In genomic region chr14:37890095-37890494, GRCh38 we compare ENCODE assay signal across 22 cellular contexts.
A peak's percentile ranks its signal among the peaks of the same experiment; 100 is the strongest.
DNase-seq lines count a peak whose midpoint lies in the region; ATAC-seq and TF ChIP-seq lines count a peak whose summit lies in the region.
"Had no signal": no experiment of that assay in that cellular context is flagged by ENCODE, and none has a peak within 500 bp of the region (broad histone marks: within the 10 kb centered on the region; RNA-seq: fewer than 3 reads in every experiment).

No MANE protein-coding gene starts in this region.

- H3K4me1 ChIP-seq in BE2C (peaks cover 6% of the 10 kb centered on the region), HCT116 (ENCODE audit: control insufficient read depth in 1 of 2, insufficient read depth in 2 of 2, low read length in 2 of 2) (no peaks in the 10 kb centered on the region), osteoblast (ENCODE audit: insufficient read depth, low read length) (no peaks in the 10 kb centered on the region), vagina (no peaks in the 10 kb centered on the region)
- H3K4me1 ChIP-seq: SJSA1 had no signal

- H3K4me2 ChIP-seq in HCT116 (ENCODE audit: low read length) (no peak overlapping the region), osteoblast (ENCODE audit: insufficient read depth, low read length) (no peak overlapping the region)
- H3K4me2 ChIP-seq: GM23338 had no signal

- H3K27ac Mint-ChIP-seq in chondrocyte (ENCODE audit: unreplicated experiment), result no peak overlapping the region
- H3K27ac Mint-ChIP-seq: CD8-positive, alpha-beta T cell; GM23338 had no signal

- H3K4me3 ChIP-seq in BE2C (ENCODE audit: low read depth, low read length) (no peak overlapping the region), HCT116 (replicated peaks in 1 of 2; ENCODE audit: low read depth in 1 of 2, low read length in 2 of 2) (no peak overlapping the region), osteoblast (ENCODE audit: insufficient read depth, low read length) (no peak overlapping the region), vagina (no peak overlapping the region)
- H3K4me3 ChIP-seq: GM12878, GM23338, SJSA1 had no signal

- H3K27ac ChIP-seq in HCT116 (ENCODE audit: low read depth, low read length), result no peak overlapping the region
- H3K27ac ChIP-seq in osteoblast (ENCODE audit: low read depth, low read length), result no peak overlapping the region
- no peak overlapping the region for H3K27ac ChIP-seq in vagina
- H3K27ac ChIP-seq: neutrophil, SJSA1 had no signal

- CTCF ChIA-PET in HCT116 (lab: Charles Lee), result no interaction called here

- TF ChIP-seq RAD21 in HCT116 (IDR thresholded peaks at IDR 0.05; ENCODE audit: low read depth), result no peak

- H3K36me3 ChIP-seq in BE2C (no peaks in the 10 kb centered on the region), HCT116 (ENCODE audit: control insufficient read depth in 1 of 2, insufficient read depth in 2 of 2, low read length in 2 of 2) (no peaks in the 10 kb centered on the region), osteoblast (ENCODE audit: insufficient read depth, low read length) (no peaks in the 10 kb centered on the region), vagina (no peaks in the 10 kb centered on the region)
- H3K36me3 ChIP-seq: neutrophil, SJSA1 had no signal

- H4K20me1 ChIP-seq in HCT116 (ENCODE audit: insufficient read depth) (no peaks in the 10 kb centered on the region), osteoblast (ENCODE audit: insufficient read depth, low read length) (no peaks in the 10 kb centered on the region)

- DNase-seq in BE2C (no peak), HCT116 (ENCODE audit: low read depth, low spot score) (no peak), chondrocyte (ENCODE audit: low spot score) (no peak), osteoblast (ENCODE audit: insufficient read length, low spot score, missing footprints) (no peak), vagina (ENCODE audit: extremely low spot score in 2 of 2) (no peak), SKM-1 (lab: John Stamatoyannopoulos, UW; ENCODE audit: unreplicated experiment) (no peak)
- DNase-seq: activated CD4-positive, CD25-positive, alpha-beta regulatory T cell treated with anti-CD3 and anti-CD28 coated beads, Interleukin-2, amount 50 U/mL, for 72 hours; activated CD8-positive, alpha-beta memory T cell treated with anti-CD3 and anti-CD28 coated beads, Interleukin-2, amount 50 U/mL, for 48 hours; activated naive CD4-positive, alpha-beta T cell; CD8-positive, alpha-beta T cell; dermis blood vessel endothelial cell; NCI-H1694; stimulated activated CD4-positive, alpha-beta T cell treated with anti-CD3 and anti-CD28 coated beads, Interleukin-4, amount 100 ng/mL, for 1 hour; stimulated activated CD8-positive, alpha-beta memory T cell treated with anti-CD3 and anti-CD28 coated beads, Interleukin-4, amount 100 ng/mL, for 48 hours; T-helper 9 cell had no signal

- H3K36me3 Mint-ChIP-seq in chondrocyte (ENCODE audit: low read depth), result no peaks in the 10 kb centered on the region
- H3K36me3 Mint-ChIP-seq: CD8-positive, alpha-beta T cell had no signal

- ATAC-seq in HCT116, result no peak
- no peak for ATAC-seq in GM18873 (IDR thresholded peaks at IDR 0.05; ENCODE audit: low FRiP score, unreplicated experiment)
- ATAC-seq: CD8-positive, alpha-beta T cell; esophagus mucosa; GM12878; GM23338; sciatic nerve had no signal

- H3K27me3 Mint-ChIP-seq in chondrocyte (ENCODE audit: low read depth), result peaks cover 6% of the 10 kb centered on the region

- TF ChIP-seq POLR2A in HCT116 (IDR thresholded peaks at IDR 0.05; ENCODE audit: borderline replicate concordance, extremely low read depth, insufficient read depth, insufficient read length) (no peak), vagina (IDR thresholded peaks at IDR 0.05) (no peak)

- H2AFZ ChIP-seq in HCT116 (ENCODE audit: low read depth, low read length, poor library complexity, severe bottlenecking) (no peak overlapping the region), osteoblast (ENCODE audit: low read length) (no peak overlapping the region)
- H2AFZ ChIP-seq: GM23338 had no signal

- no peaks in the 10 kb centered on the region for H3K9me3 Mint-ChIP-seq in chondrocyte (ENCODE audit: low read depth)
- H3K9me3 Mint-ChIP-seq: CD8-positive, alpha-beta T cell had no signal

- H3K9me2 ChIP-seq in HCT116 (ENCODE audit: insufficient read depth), result no peaks in the 10 kb centered on the region

- H3K79me2 ChIP-seq in HCT116 (ENCODE audit: insufficient read depth, low read length), result no peaks in the 10 kb centered on the region
- no peaks in the 10 kb centered on the region for H3K79me2 ChIP-seq in osteoblast (ENCODE audit: insufficient read depth, low read length)

- no TSS peak for BruUV-seq in HCT116 (replicated peaks; lab: Mats Ljungman, UMichigan)

- intact Hi-C loops in HCT116 (cut with micrococcal nuclease), result no loop called here
- intact Hi-C loops in vagina (cut with DNase I), result no loop called here

- no peak overlapping the region for H3K9ac ChIP-seq in HCT116 (ENCODE audit: low read length)

- H3K27me3 ChIP-seq in BE2C (no peaks in the 10 kb centered on the region), HCT116 (ENCODE audit: insufficient read depth, low read length) (no peaks in the 10 kb centered on the region), osteoblast (ENCODE audit: insufficient read depth, low read length) (no peaks in the 10 kb centered on the region), vagina (no peaks in the 10 kb centered on the region)
- H3K27me3 ChIP-seq: SJSA1 had no signal

- H3K4me1 Mint-ChIP-seq in chondrocyte (ENCODE audit: low read depth), result no peaks in the 10 kb centered on the region

- RAD21 ChIA-PET in HCT116 (lab: Charles Lee; ENCODE audit: low non-redundant PET in 1 of 2, low total read pairs in 2 of 2, uncharacterized antibody in 2 of 2, unreplicated experiment in 2 of 2), result no interaction called here

- H3K9me3 ChIP-seq in BE2C, result no peaks in the 10 kb centered on the region
- H3K9me3 ChIP-seq in HCT116 (ENCODE audit: control insufficient read depth in 1 of 2, insufficient read depth in 1 of 2, low read depth in 1 of 2, low read length in 2 of 2), result no peaks in the 10 kb centered on the region
- no peaks in the 10 kb centered on the region for H3K9me3 ChIP-seq in osteoblast (ENCODE audit: low read depth, low read length)
- no peaks in the 10 kb centered on the region for H3K9me3 ChIP-seq in vagina
- H3K9me3 ChIP-seq: neutrophil, SJSA1 had no signal

- peak; percentile 20; the same call in 1 of the 2 replicates for TF ChIP-seq CTCF in BE2C (IDR thresholded peaks at IDR 0.05; ENCODE audit: low read depth, low read length)
- peak in 2 of 3 experiments; percentile 41 to 46; a peak in 4 of 6 replicates for TF ChIP-seq CTCF in HCT116 (IDR thresholded peaks at IDR 0.05 in 2 of 3, conservative IDR thresholded peaks at IDR 0.05 in 1 of 3; ENCODE audit: borderline replicate concordance in 1 of 3, insufficient read depth in 1 of 3, low read depth in 2 of 3, low read length in 2 of 3)
- TF ChIP-seq CTCF in chondrocyte (IDR thresholded peaks at IDR 0.05), result peak; percentile 64
- TF ChIP-seq CTCF in osteoblast (IDR thresholded peaks at IDR 0.05; ENCODE audit: extremely low read depth, low read depth, low read length), result peak; percentile 35
- no peak for TF ChIP-seq CTCF in vagina (IDR thresholded peaks at IDR 0.05)

- no peak overlapping the region for H3K4me3 Mint-ChIP-seq in chondrocyte (ENCODE audit: unreplicated experiment)
- H3K4me3 Mint-ChIP-seq: CD8-positive, alpha-beta T cell; GM23338 had no signal

- POLR2A ChIA-PET in HCT116 (lab: Charles Lee), result no interaction called here

TF ChIP-seq in HCT116, 20 proteins besides CTCF, POLR2A, EP300 and RAD21:
- no peak for TF ChIP-seq ZFX (IDR thresholded peaks at IDR 0.05)
- no peak for TF ChIP-seq SIN3A (IDR thresholded peaks at IDR 0.05; ENCODE audit: low read depth)
- no peak for TF ChIP-seq EGR1 (IDR thresholded peaks at IDR 0.05; ENCODE audit: low read depth)

Comparison
In these comparisons a context has a peak if more than half of its experiments do, and no peak if none do; other contexts are left out.
1. CTCF ChIP-seq: peak in BE2C (single experiment), HCT116 (2 of 3), chondrocyte (single experiment) and osteoblast (single experiment); none in vagina (0 of 3).